ENCODE assay signal across 8 cellular contexts in the genomic region with DNA sequence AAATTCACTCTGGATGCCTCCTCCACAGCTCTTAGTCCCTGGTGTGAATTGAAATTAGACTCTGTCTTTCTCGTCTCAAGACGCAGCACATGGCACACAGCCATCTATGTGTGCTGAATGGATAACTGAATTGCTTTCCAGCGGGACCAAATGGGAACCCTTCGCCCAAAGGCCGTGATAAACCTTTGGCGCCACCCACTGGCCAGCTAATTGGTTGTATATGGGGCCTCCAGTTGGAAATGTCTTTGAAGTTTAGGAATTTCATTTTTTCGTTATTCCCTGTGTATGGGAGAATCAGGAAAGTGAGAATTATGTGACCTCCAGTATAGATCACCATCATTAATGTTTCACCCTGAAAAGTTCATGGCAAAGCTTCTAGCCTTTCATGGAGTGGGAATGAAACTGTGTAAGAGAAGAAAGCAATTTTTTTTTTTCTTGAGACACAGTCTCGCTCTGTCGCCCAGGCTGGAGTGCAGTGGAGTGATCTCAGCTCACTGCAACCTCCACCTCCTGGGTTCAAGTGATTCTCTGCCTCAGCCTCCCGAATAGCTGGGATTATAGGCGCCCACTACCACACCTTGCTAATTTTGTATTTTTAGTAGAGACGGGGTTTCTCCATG. TPM values are rescaled to one million over a fixed set of nuclear protein-coding genes. Genes with fewer than 3 reads are reported as not detected.
A peak's percentile ranks its signal among the peaks of the same experiment; 100 is the strongest.
DNase-seq lines count a peak whose midpoint lies in the region; ATAC-seq and TF ChIP-seq lines count a peak whose summit lies in the region.

No MANE protein-coding gene starts in this region.

- H3K4me3 ChIP-seq in sigmoid colon, result peak overlapping the region in 1 of 4 donors; percentile 11

- WGBS in sigmoid colon, 2 donors, result 36 to 39% methylated on average over 12 of the region's 12 CpGs

- TF ChIP-seq EP300 in sigmoid colon (IDR thresholded peaks at IDR 0.05), result no peak

- no peaks in the 10 kb centered on the region for H3K27me3 ChIP-seq in sigmoid colon

- TF ChIP-seq POLR2A in sigmoid colon (IDR thresholded peaks at IDR 0.05), result no peak

- H3K36me3 ChIP-seq in sigmoid colon, result no peaks in the 10 kb centered on the region

- H3K27ac ChIP-seq in sigmoid colon, result no peak overlapping the region

- TF ChIP-seq CTCF in GM12873 (IDR thresholded peaks at IDR 0.05; ENCODE audit: insufficient read depth, low read depth, low read length, missing control alignments) (peak; percentile 82), sigmoid colon (IDR thresholded peaks at IDR 0.05) (peak; percentile 79 to 85 (median 80))

- intact Hi-C loops in sigmoid colon (cut with DNase I), result loop anchor here (1.0 to 5.0 kb wide), 4 partner anchors 34 to 389 kb away; no protein-coding TSS in a partner anchor

- H3K4me1 ChIP-seq in sigmoid colon, result peaks cover 0 to 9% (median 4%) of the 10 kb centered on the region in 4 donors

- no peak for ATAC-seq in HG03457 (IDR thresholded peaks at IDR 0.05; ENCODE audit: unreplicated experiment)
- no peak for ATAC-seq in HG02610 (IDR thresholded peaks at IDR 0.05; ENCODE audit: unreplicated experiment)

- no peaks in the 10 kb centered on the region for H3K9me3 ChIP-seq in sigmoid colon

- DNase-seq in NCI-H146 treated with DMSO at 0.1 percent for 48 hours (lab: John Stamatoyannopoulos, UW; ENCODE audit: unreplicated experiment) (peak; percentile 5), T-helper 9 cell (peak; percentile 73), astrocyte of the hippocampus (ENCODE audit: low read depth, low spot score) (peak; percentile 88), hippocampal formation (lab: John Stamatoyannopoulos, UW) (peak; percentile 62 to 77), sigmoid colon (peak; percentile 92)

RNA-seq across cellular contexts. Expression of gene HSP90AA1, which starts 9.8 kb away (rescaled TPM):
- total RNA-seq in sigmoid colon, result 100 to 1,000 TPM; 252 to 463 (median 333) TPM
- polyA plus RNA-seq in sigmoid colon, result 100 to 1,000 TPM; 167 to 333 (median 245) TPM

RNA-seq across cellular contexts. Expression of gene WDR20, which starts 43.0 kb away (rescaled TPM):
- 10 to 100 TPM; 19.1 to 32.1 (median 27.3) TPM for total RNA-seq in sigmoid colon
- 10 to 100 TPM; 13.8 to 21.0 (median 16.4) TPM for polyA plus RNA-seq in sigmoid colon

Comparison
In these comparisons a context has a peak if more than half of its experiments do, and no peak if none do; other contexts are left out.
1. DNase-seq: peak in every context shown above with its lines; median percentile 92 in sigmoid colon; 88 in astrocyte of the hippocampus; 73 in T-helper 9 cell; 70 in hippocampal formation; 5 in NCI-H146 treated with DMSO at 0.1 percent for 48 hours.